ENCODE assay signal across 12 cellular contexts in genomic region chr12:31868980-31869379, GRCh38.
DNase-seq lines count a peak whose midpoint lies in the region; TF ChIP-seq lines count a peak whose summit lies in the region.
"Had no signal": no experiment of that assay in that cellular context is flagged by ENCODE, and none has a peak within 500 bp of the region (broad histone marks: within the 10 kb centered on the region; RNA-seq: fewer than 3 reads in every experiment).

No MANE protein-coding gene starts in this region.

- H3K4me3 ChIP-seq in skeletal muscle cell (ENCODE audit: low read depth, low read length) (no peak overlapping the region), Caco-2 (ENCODE audit: low read depth, low read length) (no peak overlapping the region)
- H3K4me3 ChIP-seq: A549 had no signal

- H3K4me1 Mint-ChIP-seq in Caco-2 (ENCODE audit: low read depth, unreplicated experiment) = no peaks in the 10 kb centered on the region

- BruUV-seq in Caco-2 (replicated peaks; lab: Mats Ljungman, UMichigan) = no TSS peak

- peaks cover 3% of the 10 kb centered on the region; the same call in 1 of the 2 replicates for H3K9me3 ChIP-seq in Caco-2
- H3K9me3 ChIP-seq: A549 had no signal

- no peaks in the 10 kb centered on the region for H3K27me3 Mint-ChIP-seq in Caco-2 (ENCODE audit: insufficient read depth, unreplicated experiment)
- H3K27me3 Mint-ChIP-seq: activated CD4-positive, alpha-beta T cell treated with anti-CD3 and anti-CD28 coated beads for 36 hours; type B pancreatic cell had no signal

- TF ChIP-seq CTCF in Caco-2 (IDR thresholded peaks at IDR 0.05; ENCODE audit: insufficient read depth in 1 of 2, low read depth in 1 of 2, low read length in 1 of 2, severe bottlenecking in 1 of 2, unreplicated experiment in 1 of 2) = no peak

- intact Hi-C loops in Caco-2 (cut with micrococcal nuclease; ENCODE audit: unreplicated experiment) = no loop called here

- CTCF ChIA-PET in Caco-2 (lab: Charles Lee) = no interaction called here

- no peaks in the 10 kb centered on the region for H3K36me3 Mint-ChIP-seq in Caco-2 (ENCODE audit: insufficient read depth, unreplicated experiment)

- H3K4me3 Mint-ChIP-seq in Caco-2 (ENCODE audit: unreplicated experiment) = no peak overlapping the region
- H3K4me3 Mint-ChIP-seq: activated CD4-positive, alpha-beta T cell treated with anti-CD3 and anti-CD28 coated beads for 36 hours; type B pancreatic cell had no signal

- H3K9me3 Mint-ChIP-seq in Caco-2 (ENCODE audit: unreplicated experiment) = peaks cover 24% of the 10 kb centered on the region
- H3K9me3 Mint-ChIP-seq: type B pancreatic cell had no signal

- H3K4me1 ChIP-seq in Caco-2 = no peaks in the 10 kb centered on the region
- H3K4me1 ChIP-seq: A549 had no signal

- H3K27me3 ChIP-seq in Caco-2 (replicated peaks; ENCODE audit: control insufficient read depth, insufficient read depth, low read length) = no peaks in the 10 kb centered on the region

- peak; percentile 46 to 79 for DNase-seq in NCI-H2081 (lab: John Stamatoyannopoulos, UW)
- DNase-seq in NCI-H2081 treated with DMSO at 0.1 percent for 48 hours (lab: John Stamatoyannopoulos, UW) = no peak
- peak; percentile 47 for DNase-seq in NCI-H345 (lab: John Stamatoyannopoulos, UW)
- DNase-seq in fibroblast of gingiva (ENCODE audit: low read depth) = peak; percentile 57
- DNase-seq in skeletal muscle cell (ENCODE audit: low read depth) = peak; percentile 23
- DNase-seq in Caco-2 = no peak
- DNase-seq in activated CD4-positive, alpha-beta T cell treated with anti-CD3 and anti-CD28 coated beads for 4 hours = no peak
- DNase-seq in superior temporal gyrus (ENCODE audit: extremely low spot score) = no peak
- DNase-seq: activated CD4-positive, alpha-beta T cell treated with anti-CD3 and anti-CD28 coated beads for 36 hours; NCI-H510A had no signal

- POLR2A ChIA-PET in Caco-2 (lab: Charles Lee) = no interaction called here

- H3K36me3 ChIP-seq in Caco-2 (ENCODE audit: control insufficient read depth, insufficient read depth, low read length) = no peaks in the 10 kb centered on the region

- no peak overlapping the region for H3K27ac Mint-ChIP-seq in Caco-2 (ENCODE audit: unreplicated experiment)
- H3K27ac Mint-ChIP-seq: activated CD4-positive, alpha-beta T cell treated with anti-CD3 and anti-CD28 coated beads for 36 hours; type B pancreatic cell had no signal

Comparison
In these comparisons a context has a peak if more than half of its experiments do, and no peak if none do; other contexts are left out.
1. DNase-seq: peak in NCI-H2081 (2 of 2), NCI-H345 (single experiment), fibroblast of gingiva (single experiment) and skeletal muscle cell (single experiment); none in NCI-H2081 treated with DMSO at 0.1 percent for 48 hours (single experiment), Caco-2 (0 of 2), activated CD4-positive, alpha-beta T cell treated with anti-CD3 and anti-CD28 coated beads for 4 hours (0 of 2) and superior temporal gyrus (single experiment).